In the genomic region with DNA sequence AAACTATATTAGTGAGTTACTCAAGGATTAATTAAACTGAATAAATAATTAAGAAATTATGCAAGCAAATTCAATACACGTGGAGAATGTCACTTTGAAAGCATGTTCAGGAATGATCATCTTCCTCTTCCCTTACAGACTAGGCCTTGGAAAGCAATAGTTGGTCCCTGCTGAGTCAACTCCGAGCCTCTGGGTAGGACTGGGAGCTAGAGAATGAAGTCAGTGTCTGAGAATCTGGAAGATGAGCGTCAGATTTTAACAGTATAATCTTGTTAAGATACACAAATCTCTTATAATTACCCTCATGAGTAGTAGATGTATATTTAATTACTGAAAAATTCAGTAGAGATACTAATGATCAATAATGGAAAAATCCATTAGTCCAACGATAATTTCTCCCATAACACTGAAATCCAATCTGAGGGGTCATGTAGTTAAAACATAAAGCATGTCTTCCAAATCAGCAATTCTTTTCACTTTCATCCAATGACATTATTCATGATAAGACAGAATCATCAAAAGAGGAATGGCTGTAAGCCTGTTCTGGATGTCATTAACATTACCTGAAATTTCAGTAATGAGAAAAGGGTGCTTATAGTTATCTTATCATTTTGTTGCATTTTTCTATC, we compare ENCODE assay signal across 22 cellular contexts.
"Had no signal": no experiment of that assay in that cellular context is flagged by ENCODE, and none has a peak within 500 bp of the region (broad histone marks: within the 10 kb centered on the region; RNA-seq: fewer than 3 reads in every experiment).

No MANE protein-coding gene starts in this region.

- H3K9me3 ChIP-seq: body of pancreas, prostate gland, right atrium auricular region, suprapubic skin, transverse colon, uterus had no signal

- H3K27me3 ChIP-seq: body of pancreas, dorsolateral prefrontal cortex, right atrium auricular region, suprapubic skin, transverse colon, uterus had no signal

- FAIRE-seq: colon had no signal

- ATAC-seq: activated T-helper 17 cell treated with anti-CD3 and anti-CD28 coated beads, Interleukin-2, amount 50 U/mL, for 72 hours; body of pancreas; left cardiac atrium had no signal

- H3K4me1 ChIP-seq: body of pancreas, prostate gland, right atrium auricular region, suprapubic skin, transverse colon, uterus had no signal

- H3K36me3 ChIP-seq: prostate gland, right atrium auricular region, suprapubic skin, transverse colon, uterus had no signal

- DNase-seq: activated CD4-positive, alpha-beta memory T cell treated with anti-CD3 and anti-CD28 coated beads for 36 hours; activated CD4-positive, alpha-beta T cell treated with anti-CD3 and anti-CD28 coated beads for 1 hour; activated naive CD4-positive, alpha-beta T cell; activated naive CD8-positive, alpha-beta T cell treated with anti-CD3 and anti-CD28 coated beads for 36 hours; amygdala; body of pancreas; caudate nucleus; dorsolateral prefrontal cortex; endodermal cell; left cardiac atrium; occipital lobe; stimulated activated CD4-positive, alpha-beta T cell treated with anti-CD3 and anti-CD28 coated beads, Interleukin-15, amount 100 ng/mL, for 24 hours; stimulated activated CD4-positive, alpha-beta T cell treated with anti-CD3 and anti-CD28 coated beads, Interleukin-2, amount 100 ng/mL, for 48 hours; T1000; transverse colon; uterus had no signal

- H3K27ac ChIP-seq: body of pancreas, dorsolateral prefrontal cortex, epithelial cell of prostate, prostate gland, right atrium auricular region, suprapubic skin, transverse colon, uterus had no signal

- H3K4me3 ChIP-seq: body of pancreas, dorsolateral prefrontal cortex, prostate gland, right atrium auricular region, suprapubic skin, transverse colon, uterus had no signal
